8 cellular contexts compared by ENCODE assay signal in the genomic region with DNA sequence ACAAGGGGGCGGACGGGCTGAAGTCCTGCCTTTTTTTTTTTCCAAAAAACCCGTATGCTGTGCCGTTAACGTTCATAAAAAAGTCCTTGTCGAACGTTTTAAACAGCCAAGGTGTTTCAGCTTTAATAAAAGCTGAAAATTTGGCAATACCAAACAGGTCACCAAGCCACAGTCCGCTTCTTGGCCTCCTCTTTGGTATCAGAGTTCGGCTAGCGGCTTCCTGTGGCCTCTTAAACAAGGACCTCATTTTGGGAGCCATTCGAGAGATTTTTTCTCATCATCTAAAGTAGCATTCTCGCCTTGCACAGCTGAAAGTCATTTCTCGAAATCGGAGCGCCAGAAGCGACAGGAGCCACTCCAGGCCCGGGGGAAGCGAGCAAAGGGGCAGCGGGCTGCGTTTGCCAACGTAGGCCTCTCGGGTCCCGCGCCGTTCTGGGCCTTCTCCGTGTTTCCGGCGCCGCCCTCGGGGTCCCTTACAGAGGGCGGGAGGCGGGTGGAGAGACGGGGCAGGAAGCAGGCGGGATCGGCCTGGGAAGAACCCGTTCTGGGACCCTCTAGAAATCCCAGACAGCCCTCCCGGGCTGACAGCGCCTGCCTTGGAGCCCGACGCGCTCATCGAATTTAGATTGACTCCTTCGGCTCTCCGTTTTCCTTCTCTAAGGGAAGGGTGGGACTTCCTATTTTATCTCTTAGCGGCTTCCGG. TPM values are rescaled to one million over a fixed set of nuclear protein-coding genes. Genes with fewer than 3 reads are reported as not detected.
DNase-seq lines count a peak whose midpoint lies in the region; ATAC-seq and TF ChIP-seq lines count a peak whose summit lies in the region.

No MANE protein-coding gene starts in this region.

- peaks cover 69% of the 10 kb centered on the region for H3K79me2 ChIP-seq in DOHH2 (ENCODE audit: control insufficient read depth, low read length)
- peaks cover 56% of the 10 kb centered on the region for H3K79me2 ChIP-seq in SU-DHL-6 (ENCODE audit: insufficient read depth, low read length)

- H3K27ac ChIP-seq in DOHH2 (ENCODE audit: low read depth, low read length) = peak overlapping the region; percentile 87
- H3K27ac ChIP-seq in SU-DHL-6 (ENCODE audit: low read depth, low read length) = peak overlapping the region; percentile 91
- H3K27ac ChIP-seq in left ventricle myocardium inferior (replicated peaks) = peak overlapping the region; percentile 99
- peak overlapping the region; percentile 62 to 96 for H3K27ac ChIP-seq in aorta (ENCODE audit: low read depth in 1 of 2, low read length in 2 of 2)

- peak overlapping the region; percentile 93 to 99 (median 98) for H3K4me3 Mint-ChIP-seq in IgD-negative memory B cell

- H3K27me3 ChIP-seq in DOHH2 (ENCODE audit: control insufficient read depth, low read length) (no peaks in the 10 kb centered on the region), SU-DHL-6 (ENCODE audit: low read length) (no peaks in the 10 kb centered on the region), left ventricle myocardium inferior (ENCODE audit: low read depth) (no peaks in the 10 kb centered on the region), aorta (ENCODE audit: control insufficient read depth in 1 of 2, insufficient read depth in 2 of 2, low read length in 1 of 2) (no peaks in the 10 kb centered on the region)

- WGBS in aorta, 2 donors = 0 to 1% methylated on average over 46 of the region's 46 CpGs

- H4K20me1 ChIP-seq in DOHH2 (ENCODE audit: control insufficient read depth, insufficient read depth, low read depth, low read length) (no peaks in the 10 kb centered on the region), SU-DHL-6 (ENCODE audit: low read depth, low read length) (no peaks in the 10 kb centered on the region)

- H3K4me3 ChIP-seq in DOHH2 (ENCODE audit: low read length) (peak overlapping the region; percentile 88), SU-DHL-6 (ENCODE audit: insufficient read depth, low read length, poor library complexity, severe bottlenecking) (peak overlapping the region; percentile 88), left ventricle myocardium inferior (peak overlapping the region; percentile 89), aorta (ENCODE audit: low read length in 2 of 2) (peak overlapping the region; percentile 60 to 91)

- H3K4me1 ChIP-seq in DOHH2 (ENCODE audit: control insufficient read depth, low read length) = peaks cover 30% of the 10 kb centered on the region
- peaks cover 55% of the 10 kb centered on the region for H3K4me1 ChIP-seq in left ventricle myocardium inferior
- H3K4me1 ChIP-seq in aorta (ENCODE audit: control insufficient read depth in 1 of 2, insufficient read depth in 2 of 2, low read length in 2 of 2) = no peaks in the 10 kb centered on the region

- peaks cover 6% of the 10 kb centered on the region for H3K36me3 Mint-ChIP-seq in IgD-negative memory B cell

- H3K36me3 ChIP-seq in DOHH2 (ENCODE audit: control insufficient read depth, low read length) (peaks cover 38% of the 10 kb centered on the region), SU-DHL-6 (ENCODE audit: low read length) (0 out of 2 replicates have a peak, but pooled peaks cover 3% of the 10 kb centered on the region), left ventricle myocardium inferior (peaks cover 28% of the 10 kb centered on the region), aorta (ENCODE audit: control insufficient read depth in 1 of 2, insufficient read depth in 2 of 2, low read length in 1 of 2) (no peaks in the 10 kb centered on the region)

- intact Hi-C loops in left ventricle myocardium inferior (cut with micrococcal nuclease) (no loop called here), aorta (cut with DNase I) (loop anchor here in 1 of 2 donors (5.0 kb wide), 2 partner anchors 100 to 305 kb away; a partner anchor contains a TSS)

- no peaks in the 10 kb centered on the region for H3K9me3 ChIP-seq in DOHH2 (ENCODE audit: control insufficient read depth, insufficient read depth, low read length)
- H3K9me3 ChIP-seq in SU-DHL-6 (ENCODE audit: insufficient read depth, low read length) = no peaks in the 10 kb centered on the region
- no peaks in the 10 kb centered on the region for H3K9me3 ChIP-seq in left ventricle myocardium inferior (replicated peaks)
- H3K9me3 ChIP-seq in aorta (ENCODE audit: control insufficient read depth, low read length) = peaks cover 3% of the 10 kb centered on the region

- H3K9me3 Mint-ChIP-seq in IgD-negative memory B cell = no peaks in the 10 kb centered on the region

- H3K9me2 ChIP-seq in DOHH2 (replicated peaks; ENCODE audit: control insufficient read depth, low read length) (no peaks in the 10 kb centered on the region), SU-DHL-6 (replicated peaks; ENCODE audit: insufficient read depth, low read length) (no peaks in the 10 kb centered on the region)

- peak overlapping the region; percentile 95 for H2AFZ ChIP-seq in SU-DHL-6 (ENCODE audit: low read depth, low read length, severe bottlenecking)

- peak; percentile 40 for DNase-seq in activated naive CD8-positive, alpha-beta T cell treated with anti-CD3 and anti-CD28 coated beads, Interleukin-2, amount 50 U/mL, for 16 hours (ENCODE audit: low read depth, low spot score)
- peak; percentile 76 for DNase-seq in left ventricle myocardium inferior
- DNase-seq in retina = peak; percentile 98
- peak; percentile 79 to 91 for DNase-seq in aorta

- H3K4me2 ChIP-seq in DOHH2 (ENCODE audit: low read length) (peak overlapping the region; percentile 93), SU-DHL-6 (ENCODE audit: low read depth, low read length, poor library complexity, severe bottlenecking) (peak overlapping the region; percentile 84)

- H3K4me1 Mint-ChIP-seq in IgD-negative memory B cell = peaks cover 30 to 46% (median 40%) of the 10 kb centered on the region in 3 donors

- peak overlapping the region; percentile 99 for H3K27ac Mint-ChIP-seq in IgD-negative memory B cell

- peak; percentile 34 for ATAC-seq in GM21526 (IDR thresholded peaks at IDR 0.05; ENCODE audit: low FRiP score, unreplicated experiment)
- peak; percentile 87 for ATAC-seq in aorta (ENCODE audit: low FRiP score)

- TF ChIP-seq CTCF in DOHH2 (IDR thresholded peaks at IDR 0.05; ENCODE audit: low read depth, low read length, poor library complexity, severe bottlenecking) (no peak), SU-DHL-6 (IDR thresholded peaks at IDR 0.05; ENCODE audit: insufficient read depth, low read length, poor library complexity, severe bottlenecking) (no peak), left ventricle myocardium inferior (IDR thresholded peaks at IDR 0.05; ENCODE audit: borderline replicate concordance) (no peak)

- H3K27me3 Mint-ChIP-seq in IgD-negative memory B cell = no peaks in the 10 kb centered on the region

- peaks cover 6% of the 10 kb centered on the region; the same call in 1 of the 2 replicates for H3F3A ChIP-seq in DOHH2 (ENCODE audit: control insufficient read depth, insufficient read depth)
- 0 out of 2 replicates have a peak, but pooled peaks cover 6% of the 10 kb centered on the region for H3F3A ChIP-seq in SU-DHL-6 (ENCODE audit: insufficient read depth)

- H3K9ac ChIP-seq in SU-DHL-6 (ENCODE audit: low read length) = peak overlapping the region; percentile 82

RNA-seq across cellular contexts. Expression of a gene that starts 0.6 kb away (rescaled TPM):
- polyA plus RNA-seq in IgD-negative memory B cell (3.8 TPM), aorta (1 to 10 TPM; 1.3 to 3.0 TPM)
- total RNA-seq in left ventricle myocardium inferior (10.6 TPM), aorta (10 to 100 TPM; 16.0 to 21.1 TPM)

Comparison
In these comparisons a context has a peak if more than half of its experiments do, and no peak if none do; other contexts are left out.
1. Peak in every context shown above with its lines: DNase-seq, ATAC-seq, H3K4me3 ChIP-seq and H3K27ac ChIP-seq.
2. DNase-seq: peak in every context shown above with its lines; median percentile 98 in retina; 85 in aorta; 76 in left ventricle myocardium inferior; 40 in activated naive CD8-positive, alpha-beta T cell treated with anti-CD3 and anti-CD28 coated beads, Interleukin-2, amount 50 U/mL, for 16 hours.